ENCODE assay signal across 8 cellular contexts in genomic region chr2:162261032-162261945, GRCh38. TPM values are rescaled to one million over a fixed set of nuclear protein-coding genes. Genes with fewer than 3 reads are reported as not detected.
DNase-seq lines count a peak whose midpoint lies in the region; ATAC-seq, FAIRE-seq and TF ChIP-seq lines count a peak whose summit lies in the region.

No MANE protein-coding gene starts in this region.

- intact Hi-C loops in upper lobe of right lung (cut with DNase I), result no loop called here

- H3K4me3 Mint-ChIP-seq in activated T-helper 17 cell treated with anti-CD3 and anti-CD28 coated beads, Interleukin-2, amount 50 U/mL, for 72 hours, result no peak overlapping the region
- H3K4me3 Mint-ChIP-seq in immature natural killer cell, result peak overlapping the region; percentile 12 to 59 (median 52)

- no peaks in the 10 kb centered on the region for H3K27me3 Mint-ChIP-seq in activated T-helper 17 cell treated with anti-CD3 and anti-CD28 coated beads, Interleukin-2, amount 50 U/mL, for 72 hours
- H3K27me3 Mint-ChIP-seq in immature natural killer cell (ENCODE audit: low read depth in 3 of 3), result peaks cover 2 to 4% (median 2%) of the 10 kb centered on the region in 3 donors

- peaks cover 8% of the 10 kb centered on the region for H3K4me1 Mint-ChIP-seq in activated T-helper 17 cell treated with anti-CD3 and anti-CD28 coated beads, Interleukin-2, amount 50 U/mL, for 72 hours
- H3K4me1 Mint-ChIP-seq in immature natural killer cell, result peaks cover 16 to 22% of the 10 kb centered on the region in 2 donors

- H3K4me3 ChIP-seq in upper lobe of right lung, result no peak overlapping the region

- no peaks in the 10 kb centered on the region for H3K27me3 ChIP-seq in upper lobe of right lung

- ATAC-seq in GM18867 (IDR thresholded peaks at IDR 0.05; ENCODE audit: unreplicated experiment) (peak; percentile 56), HG03432 (IDR thresholded peaks at IDR 0.05; ENCODE audit: unreplicated experiment) (peak; percentile 65), upper lobe of right lung (peak; percentile 98)
- ATAC-seq in activated T-helper 17 cell treated with anti-CD3 and anti-CD28 coated beads, Interleukin-2, amount 50 U/mL, for 72 hours (replicated peaks), result peak; percentile 59

- peaks cover 17% of the 10 kb centered on the region for H3K4me1 ChIP-seq in upper lobe of right lung

- DNase-seq in A172 (ENCODE audit: low spot score) (peak; percentile 54), immature natural killer cell (peak in 2 of 3 donors; percentile 1 to 3), upper lobe of right lung (peak; percentile 78), GM12892 (ENCODE audit: insufficient read length) (no peak), DMS79 treated with DMSO at 0.1 percent for 48 hours (lab: John Stamatoyannopoulos, UW) (no peak)

- TF ChIP-seq POLR2A in GM12892 (IDR thresholded peaks at IDR 0.05; ENCODE audit: low read depth, low read length), result no peak

- peaks cover 9% of the 10 kb centered on the region for H3K36me3 Mint-ChIP-seq in activated T-helper 17 cell treated with anti-CD3 and anti-CD28 coated beads, Interleukin-2, amount 50 U/mL, for 72 hours (ENCODE audit: low read depth)
- peaks cover 5 to 10% (median 10%) of the 10 kb centered on the region in 3 donors for H3K36me3 Mint-ChIP-seq in immature natural killer cell

- H3K9me3 ChIP-seq in upper lobe of right lung, result no peaks in the 10 kb centered on the region

- no peak for TF ChIP-seq CTCF in upper lobe of right lung (IDR thresholded peaks at IDR 0.05)

- no peak overlapping the region for H3K27ac Mint-ChIP-seq in activated T-helper 17 cell treated with anti-CD3 and anti-CD28 coated beads, Interleukin-2, amount 50 U/mL, for 72 hours
- H3K27ac Mint-ChIP-seq in immature natural killer cell, result peak overlapping the region in 5 of 6 donors; percentile 22 to 60 (median 29)

- peak overlapping the region; percentile 82 for H3K27ac ChIP-seq in upper lobe of right lung

- FAIRE-seq in GM12892 (lab: Jason Lieb, UNC), result no peak

- no peaks in the 10 kb centered on the region for H3K9me3 Mint-ChIP-seq in activated T-helper 17 cell treated with anti-CD3 and anti-CD28 coated beads, Interleukin-2, amount 50 U/mL, for 72 hours
- peaks cover 0 to 2% (median 0%) of the 10 kb centered on the region in 6 donors for H3K9me3 Mint-ChIP-seq in immature natural killer cell

- peaks cover 9% of the 10 kb centered on the region for H3K36me3 ChIP-seq in upper lobe of right lung

RNA-seq across cellular contexts. Expression of gene FAP, which starts 18.0 kb away (rescaled TPM):
- total RNA-seq in A172 (2014; rRNA removed; shearing (Covaris generic)), result 1.9 and 2.2 TPM in 2 replicates
- total RNA-seq in activated T-helper 17 cell treated with anti-CD3 and anti-CD28 coated beads, Interleukin-2, amount 50 U/mL, for 72 hours, result not detected
- polyA plus RNA-seq in immature natural killer cell, result not detected
- total RNA-seq in upper lobe of right lung, result 5.4 TPM
- not detected for polyA plus RNA-seq in GM12892 (2012; ENCODE audit: missing spikeins)

RNA-seq across cellular contexts. Expression of gene IFIH1, which starts 57.2 kb away (rescaled TPM):
- 4.7 and 7.0 TPM in 2 replicates for total RNA-seq in A172 (2014; rRNA removed; shearing (Covaris generic))
- 10 to 100 TPM; 24.8 to 26.7 TPM for total RNA-seq in activated T-helper 17 cell treated with anti-CD3 and anti-CD28 coated beads, Interleukin-2, amount 50 U/mL, for 72 hours
- 10 to 100 TPM in 1 of 3 donors, 1 to 10 TPM in 2; 7.2 to 16.8 (median 9.8) TPM for polyA plus RNA-seq in immature natural killer cell
- 38.1 TPM for total RNA-seq in upper lobe of right lung
- polyA plus RNA-seq in GM12892 (2012; ENCODE audit: missing spikeins), result 60.0 TPM

Comparison
In these comparisons a context has a peak if more than half of its experiments do, and no peak if none do; other contexts are left out.
1. DNase-seq: peak in A172 (single experiment), immature natural killer cell (2 of 3) and upper lobe of right lung (single experiment); none in GM12892 (single experiment) and DMS79 treated with DMSO at 0.1 percent for 48 hours (single experiment).
2. Peak in every context shown above with its lines, with median percentiles within 50 percentile points of each other: ATAC-seq.